Comparison of ENCODE assay signal across 14 cellular contexts in the genomic region with DNA sequence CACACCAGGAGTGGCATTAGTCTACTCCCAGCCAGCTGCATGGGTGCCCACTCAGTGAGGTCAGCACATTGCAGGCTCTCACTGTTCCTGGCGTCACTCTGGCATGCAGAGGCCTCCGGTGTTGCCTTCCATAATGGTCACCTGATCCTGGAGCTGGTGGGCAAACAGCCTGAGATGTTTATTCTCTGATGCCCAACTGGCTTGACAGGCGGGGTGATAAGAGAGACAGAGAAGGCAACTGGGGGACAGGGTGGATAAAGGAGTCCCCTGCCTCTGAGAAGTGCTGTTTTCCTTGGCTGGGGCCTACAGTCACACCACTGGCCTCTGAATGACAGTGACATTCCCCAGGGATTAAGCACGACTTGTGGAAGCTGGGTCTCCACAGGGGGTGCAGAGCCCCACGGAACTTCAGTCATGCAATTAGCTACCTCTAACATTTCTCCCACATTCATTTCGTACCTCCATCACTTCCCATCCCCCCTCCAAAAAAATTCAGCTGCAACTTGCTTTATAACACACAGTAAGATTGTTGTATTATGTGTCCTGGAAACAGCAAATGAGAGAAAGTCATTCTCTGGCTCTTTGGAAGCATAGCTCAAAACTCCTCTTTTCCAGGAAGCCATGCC. TPM values are rescaled to one million over a fixed set of nuclear protein-coding genes. Genes with fewer than 3 reads are reported as not detected.
DNase-seq lines count a peak whose midpoint lies in the region; ATAC-seq, FAIRE-seq and TF ChIP-seq lines count a peak whose summit lies in the region.
"Had no signal": no experiment of that assay in that cellular context is flagged by ENCODE, and none has a peak within 500 bp of the region (broad histone marks: within the 10 kb centered on the region; RNA-seq: fewer than 3 reads in every experiment).

No MANE protein-coding gene starts in this region.

- peaks cover 16% of the 10 kb centered on the region for H3K27me3 Mint-ChIP-seq in activated naive CD4-positive, alpha-beta T cell treated with anti-CD3 and anti-CD28 coated beads for 36 hours (ENCODE audit: low read depth)

- H3K36me3 Mint-ChIP-seq in activated naive CD4-positive, alpha-beta T cell treated with anti-CD3 and anti-CD28 coated beads for 36 hours (ENCODE audit: low read depth), result no peaks in the 10 kb centered on the region

- CTCF ChIA-PET in HepG2 (lab: Yijun Ruan, JAX; ENCODE audit: low intra/inter-chr PET ratio, low total read pairs), result no interaction called here
- CTCF ChIA-PET in activated naive CD4-positive, alpha-beta T cell treated with anti-CD3 and anti-CD28 coated beads for 36 hours (lab: Charles Lee), result interaction anchor here (1.0 kb wide), 1 partner anchor 46 kb away, joined by 3 read pairs; no protein-coding TSS in a partner anchor

- 0% methylated on average over 3 of the region's 6 CpGs for WGBS in HepG2 (ENCODE audit: low lambda C conversion rate)
- 40% methylated on average over 2 of the region's 6 CpGs for WGBS in right lobe of liver (ENCODE audit: insufficient coverage, low coverage, low lambda C conversion rate, missing lambda C conversion rate)
- 12 to 13% methylated on average over 6 of the region's 6 CpGs for WGBS in aorta, 2 donors

- no peaks in the 10 kb centered on the region for H3K9me3 Mint-ChIP-seq in activated naive CD4-positive, alpha-beta T cell treated with anti-CD3 and anti-CD28 coated beads for 36 hours

- H3K4me3 ChIP-seq in HepG2 (replicated peaks in 1 of 3; ENCODE audit: insufficient read depth in 1 of 3, low read depth in 2 of 3, low read length in 3 of 3) (no peak overlapping the region), right lobe of liver (no peak overlapping the region), coronary artery (no peak overlapping the region), muscle layer of colon (ENCODE audit: low read depth in 1 of 2, low read length in 2 of 2) (peak overlapping the region in 1 of 2 donors; percentile 4), aorta (ENCODE audit: low read length in 2 of 2) (no peak overlapping the region)
- H3K4me3 ChIP-seq: PC-9 had no signal

- TF ChIP-seq EP300 in HepG2 (IDR thresholded peaks at IDR 0.05; ENCODE audit: low read depth in 2 of 2, low read length in 2 of 2), result no peak
- no peak for TF ChIP-seq EP300 in HepG2 (CRISPR knock-in tag; IDR thresholded peaks at IDR 0.05; ENCODE audit: borderline replicate concordance)

- H3K27me3 ChIP-seq in HepG2 (ENCODE audit: control insufficient read depth in 1 of 2, insufficient read depth in 2 of 2, low read length in 2 of 2) (peaks cover 0 to 16% of the 10 kb centered on the region in 2 experiments; a peak in 3 of 5 replicates), right lobe of liver (no peaks in the 10 kb centered on the region), muscle layer of colon (ENCODE audit: control insufficient read depth in 1 of 2, insufficient read depth in 2 of 2, low read length in 2 of 2) (no peaks in the 10 kb centered on the region), aorta (ENCODE audit: control insufficient read depth in 1 of 2, insufficient read depth in 2 of 2, low read length in 1 of 2) (no peaks in the 10 kb centered on the region)

- H3K9me3 ChIP-seq in HepG2 (ENCODE audit: low read length) (no peaks in the 10 kb centered on the region), right lobe of liver (no peaks in the 10 kb centered on the region), muscle layer of colon (ENCODE audit: low read length) (no peaks in the 10 kb centered on the region), aorta (ENCODE audit: control insufficient read depth, low read length) (no peaks in the 10 kb centered on the region)

- H3K4me3 Mint-ChIP-seq in activated naive CD4-positive, alpha-beta T cell treated with anti-CD3 and anti-CD28 coated beads for 36 hours, result no peak overlapping the region

- ATAC-seq in HepG2 (peak; percentile 34; the same call in 2 of the 3 replicates), right lobe of liver (no peak), aorta (ENCODE audit: low FRiP score) (peak; percentile 51)

- peaks cover 12% of the 10 kb centered on the region for H3K4me1 Mint-ChIP-seq in activated naive CD4-positive, alpha-beta T cell treated with anti-CD3 and anti-CD28 coated beads for 36 hours (ENCODE audit: low read depth)

- H3K4me1 ChIP-seq in HepG2 (ENCODE audit: insufficient read depth, low read length) (peaks cover 6% of the 10 kb centered on the region), right lobe of liver (no peaks in the 10 kb centered on the region), muscle layer of colon (ENCODE audit: insufficient read depth, low read length) (peaks cover 25% of the 10 kb centered on the region), aorta (ENCODE audit: control insufficient read depth in 1 of 2, insufficient read depth in 2 of 2, low read length in 2 of 2) (peaks cover 0 to 15% of the 10 kb centered on the region in 2 donors)

- BruUV-seq in HepG2 (replicated peaks; lab: Mats Ljungman, UMichigan), result no TSS peak

- no peak overlapping the region for H3K27ac Mint-ChIP-seq in activated naive CD4-positive, alpha-beta T cell treated with anti-CD3 and anti-CD28 coated beads for 36 hours

- no peaks in the 10 kb centered on the region for H4K20me1 ChIP-seq in HepG2 (ENCODE audit: insufficient read depth, low read length)

- no peak overlapping the region for H3K4me2 ChIP-seq in HepG2 (ENCODE audit: low read depth, low read length)
- H3K4me2 ChIP-seq: PC-9 had no signal

- POLR2A ChIA-PET in HepG2 (lab: Yijun Ruan, JAX), result no interaction called here

- FAIRE-seq in HepG2 (lab: Jason Lieb, UNC), result no peak
- FAIRE-seq: endothelial cell of umbilical vein had no signal

- H2AFZ ChIP-seq in HepG2 (ENCODE audit: low read length), result no peak overlapping the region
- H2AFZ ChIP-seq: PC-9 had no signal

- TF ChIP-seq POLR2A in HepG2 (IDR thresholded peaks at IDR 0.05; ENCODE audit: insufficient read depth in 1 of 2, low read depth in 2 of 2, low read length in 2 of 2) (no peak), right lobe of liver (IDR thresholded peaks at IDR 0.05) (no peak)

- H3K9ac ChIP-seq in HepG2 (ENCODE audit: insufficient read depth, low read depth, low read length), result no peak overlapping the region
- H3K9ac ChIP-seq in muscle layer of colon (ENCODE audit: low read length), result no peak overlapping the region

- in situ Hi-C loops in HepG2 (cut with HindIII; ENCODE audit: extremely low pct_ligation_motif_present, low pct_unique_long_range_greater_than_20kb), result no loop called here

- TF ChIP-seq RAD21 in HepG2 (CRISPR knock-in tag; IDR thresholded peaks at IDR 0.05), result no peak

- H3K36me3 ChIP-seq in HepG2 (replicated peaks in 1 of 2; ENCODE audit: control insufficient read depth in 1 of 2, insufficient read depth in 2 of 2, low read length in 2 of 2), result no peaks in the 10 kb centered on the region
- H3K36me3 ChIP-seq in right lobe of liver, result no peaks in the 10 kb centered on the region
- H3K36me3 ChIP-seq in muscle layer of colon (ENCODE audit: insufficient read depth, low read length), result no peaks in the 10 kb centered on the region
- H3K36me3 ChIP-seq in aorta (ENCODE audit: control insufficient read depth in 1 of 2, insufficient read depth in 2 of 2, low read length in 1 of 2), result no peaks in the 10 kb centered on the region

- intact Hi-C loops in HepG2 (cut with micrococcal nuclease; ENCODE audit: unreplicated experiment) (no loop called here), right lobe of liver (cut with DNase I) (no loop called here), aorta (cut with DNase I) (no loop called here)
- intact Hi-C loops in activated naive CD4-positive, alpha-beta T cell treated with anti-CD3 and anti-CD28 coated beads for 36 hours (cut with micrococcal nuclease), result no loop called here

- no peak overlapping the region for H3K27ac ChIP-seq in HepG2 (ENCODE audit: extremely low read length, insufficient read depth, low read length)
- no peak overlapping the region for H3K27ac ChIP-seq in right lobe of liver
- peak overlapping the region; percentile 84 to 91 for H3K27ac ChIP-seq in coronary artery
- H3K27ac ChIP-seq in muscle layer of colon (ENCODE audit: low read depth, low read length), result peak overlapping the region; percentile 56
- H3K27ac ChIP-seq in aorta (ENCODE audit: low read depth in 1 of 2, low read length in 2 of 2), result peak overlapping the region; percentile 68 to 91
- H3K27ac ChIP-seq: HL-60, PC-9 had no signal

- DNase-seq in HepG2 (ENCODE audit: low spot score) (peak; percentile 15), right lobe of liver (no peak), coronary artery (ENCODE audit: low spot score) (peak; percentile 81), aorta (peak in 1 of 2 donors; percentile 56), NCI-H1105 treated with DMSO at 0.1 percent for 48 hours (lab: John Stamatoyannopoulos, UW) (no peak), GM19238 (ENCODE audit: insufficient read length, low spot score) (no peak)
- no peak for DNase-seq in activated naive CD4-positive, alpha-beta T cell treated with anti-CD3 and anti-CD28 coated beads for 36 hours
- DNase-seq: activated CD4-positive, alpha-beta T cell treated with anti-CD3 and anti-CD28 coated beads, Interleukin-2, amount 50 U/mL, for 48 hours; central memory CD4-positive, alpha-beta T cell; PC-9; T-helper 9 cell had no signal

- TF ChIP-seq CTCF in HepG2 (CRISPR knock-in tag; IDR thresholded peaks at IDR 0.05), result no peak
- no peak for TF ChIP-seq CTCF in right lobe of liver (IDR thresholded peaks at IDR 0.05)
- no peak for TF ChIP-seq CTCF in coronary artery (IDR thresholded peaks at IDR 0.05)

- H3K79me2 ChIP-seq in HepG2 (ENCODE audit: insufficient read depth, low read length), result no peaks in the 10 kb centered on the region

RNA-seq across cellular contexts. Expression of gene RBM20, which starts 7.1 kb away (rescaled TPM):
- total RNA-seq in HepG2 (2016; rRNA removed; fragmentation: Illumina TruSeq; extraction: Trizol) (0.02 TPM in 1 of 2 replicates, not detected in the other), right lobe of liver (under 1 TPM; 0.04 to 0.29 (median 0.06) TPM), aorta (10 to 100 TPM in 1 of 2 donors, 1 to 10 TPM in 1; 9.9 to 11.2 TPM)
- total RNA-seq in HepG2 (2016; cell fraction: cytosol; rRNA removed; fragmentation: Illumina TruSeq; extraction: Trizol; ENCODE audit: low read depth), result not detected in 2 replicates
- total RNA-seq in HepG2 (2016; cell fraction: insoluble cytoplasmic fraction; rRNA removed; fragmentation: Illumina TruSeq; extraction: Trizol), result 0.03 and 0.06 TPM in 2 replicates
- total RNA-seq in HepG2 (2016; cell fraction: membrane; rRNA removed; fragmentation: Illumina TruSeq; extraction: Trizol), result not detected in 2 replicates
- total RNA-seq in HepG2 (2016; cell fraction: nucleus; rRNA removed; fragmentation: Illumina TruSeq; extraction: Trizol), result 0.13 TPM in 1 of 2 replicates, not detected in the other
- polyA plus RNA-seq in HepG2 (2011; rRNA removed) (0.16 and 0.22 TPM in 2 replicates), aorta (1 to 10 TPM; 2.9 to 6.0 TPM)
- polyA plus RNA-seq in HepG2 (2011; cell fraction: cytosol; rRNA removed), result 0.04 TPM in 2 replicates
- 0.32 and 0.40 TPM in 2 replicates for polyA plus RNA-seq in HepG2 (2011; cell fraction: nucleus; rRNA removed)
- polyA plus RNA-seq in HepG2 (2012), result 0.09 TPM in 2 replicates
- polyA plus RNA-seq in HepG2 (2016; cell fraction: cytosol; fragmentation: Illumina TruSeq; extraction: Trizol; ENCODE audit: low read depth), result not detected in 2 replicates
- not detected in 2 replicates for polyA plus RNA-seq in HepG2 (2016; cell fraction: insoluble cytoplasmic fraction; fragmentation: Illumina TruSeq; extraction: Trizol; ENCODE audit: low read depth)
- 0.02 and 0.16 TPM in 2 replicates for polyA plus RNA-seq in HepG2 (2016; cell fraction: membrane; fragmentation: Illumina TruSeq; extraction: Trizol; ENCODE audit: low read depth)
- 0.17 and 0.34 TPM in 2 replicates for polyA plus RNA-seq in HepG2 (2016; cell fraction: nucleus; fragmentation: Illumina TruSeq; extraction: Trizol; ENCODE audit: insufficient read depth, low read depth)
- not detected in 2 replicates for polyA minus RNA-seq in HepG2 (2011; rRNA and poly(A)+ RNA removed; ENCODE audit: low replicate concordance)
- not detected in 2 replicates for polyA minus RNA-seq in HepG2 (2011; cell fraction: cytosol; rRNA and poly(A)+ RNA removed)
- 0.12 and 0.13 TPM in 2 replicates for polyA minus RNA-seq in HepG2 (2011; cell fraction: nucleus; rRNA and poly(A)+ RNA removed)
- total RNA-seq in activated naive CD4-positive, alpha-beta T cell treated with anti-CD3 and anti-CD28 coated beads for 36 hours, result under 1 TPM; 0.40 to 0.50 TPM
- total RNA-seq: endothelial cell of umbilical vein had no signal

Comparison
In these comparisons a context has a peak if more than half of its experiments do, and no peak if none do; other contexts are left out.
1. ATAC-seq: peak in HepG2 (single experiment) and aorta (single experiment); none in right lobe of liver (0 of 4).
2. DNase-seq: peak in HepG2 (single experiment) and coronary artery (single experiment); none in right lobe of liver (0 of 3), activated naive CD4-positive, alpha-beta T cell treated with anti-CD3 and anti-CD28 coated beads for 36 hours (single experiment), NCI-H1105 treated with DMSO at 0.1 percent for 48 hours (single experiment) and GM19238 (single experiment).
3. H3K27ac ChIP-seq: peak in coronary artery (2 of 2), muscle layer of colon (single experiment) and aorta (2 of 2); none in HepG2 (single experiment) and right lobe of liver (0 of 3).
4. RNA of gene RBM20, which starts 7.1 kb away (total RNA-seq): 9.9 to 11.2 TPM in aorta; 0.40 to 0.50 TPM in activated naive CD4-positive, alpha-beta T cell treated with anti-CD3 and anti-CD28 coated beads for 36 hours, 0.04 to 0.29 TPM in right lobe of liver and 0.02 to 0.13 TPM in HepG2; every median in the first group is over 4 times any median in the second.